Comparison of ENCODE assay signal across 22 cellular contexts in genomic region chr7:106966121-106966520, GRCh38.
"Had no signal": no experiment of that assay in that cellular context is flagged by ENCODE, and none has a peak within 500 bp of the region (broad histone marks: within the 10 kb centered on the region; RNA-seq: fewer than 3 reads in every experiment).

No MANE protein-coding gene starts in this region.

- DNase-seq: activated B cell treated with CpG ODN at 0.5 μM for 24 hours; activated CD4-positive, alpha-beta memory T cell treated with anti-CD3 and anti-CD28 coated beads, Interleukin-2, amount 10 ng/mL, durations not matched to agents 7 days and 5 days; activated CD4-positive, alpha-beta T cell treated with anti-CD3 and anti-CD28 coated beads, Interleukin-2, amount 50 U/mL, for 1 hour; activated gamma-delta T cell; activated naive CD4-positive, alpha-beta T cell treated with anti-CD3 and anti-CD28 coated beads for 36 hours; activated T-cell treated with anti-CD3 and anti-CD28 coated beads for 4 hours; activated T-cell treated with anti-CD3 and anti-CD28 coated beads, Interleukin-2, amount 50 U/mL, for 48 hours; amygdala; Kasumi-1; NCI-H1105 treated with DMSO at 0.1 percent for 48 hours; NCI-H187 treated with DMSO at 0.1 percent for 48 hours; NCI-H2081 treated with DMSO at 0.1 percent for 48 hours; NCI-H2171 treated with DMSO at 0.1 percent for 48 hours; NCI-H226; NCI-H526; NCI-H82; SIG-M5; T-helper 1 cell had no signal

- H3K36me3 Mint-ChIP-seq: brain had no signal

- H3K27me3 Mint-ChIP-seq: brain had no signal

- ATAC-seq: activated T-helper 17 cell treated with anti-CD3 and anti-CD28 coated beads, Interleukin-2, amount 50 U/mL, for 72 hours had no signal

- H3K4me1 Mint-ChIP-seq: activated CD4-positive, alpha-beta memory T cell treated with anti-CD3 and anti-CD28 coated beads, Interleukin-2, amount 10 ng/mL, durations not matched to agents 7 days and 5 days; activated T-helper 17 cell treated with anti-CD3 and anti-CD28 coated beads, Interleukin-2, amount 50 U/mL, for 72 hours; central memory CD8-positive, alpha-beta T cell had no signal

- H3K27ac Mint-ChIP-seq: activated B cell treated with CpG ODN at 0.5 μM for 24 hours; activated CD4-positive, alpha-beta memory T cell treated with anti-CD3 and anti-CD28 coated beads, Interleukin-2, amount 10 ng/mL, durations not matched to agents 7 days and 5 days; activated naive CD4-positive, alpha-beta T cell treated with anti-CD3 and anti-CD28 coated beads for 36 hours; activated naive CD8-positive, alpha-beta T cell; activated T-helper 17 cell treated with anti-CD3 and anti-CD28 coated beads, Interleukin-2, amount 50 U/mL, for 72 hours had no signal

- H3K9me3 Mint-ChIP-seq: activated B cell treated with CpG ODN at 0.5 μM for 24 hours; activated CD4-positive, alpha-beta memory T cell treated with anti-CD3 and anti-CD28 coated beads, Interleukin-2, amount 10 ng/mL, durations not matched to agents 7 days and 5 days; activated naive CD4-positive, alpha-beta T cell treated with anti-CD3 and anti-CD28 coated beads for 36 hours; activated T-helper 17 cell treated with anti-CD3 and anti-CD28 coated beads, Interleukin-2, amount 50 U/mL, for 72 hours; central memory CD8-positive, alpha-beta T cell had no signal

- H3K4me3 Mint-ChIP-seq: activated B cell treated with CpG ODN at 0.5 μM for 24 hours; activated CD4-positive, alpha-beta memory T cell treated with anti-CD3 and anti-CD28 coated beads, Interleukin-2, amount 10 ng/mL, durations not matched to agents 7 days and 5 days; activated naive CD4-positive, alpha-beta T cell treated with anti-CD3 and anti-CD28 coated beads for 36 hours; activated naive CD8-positive, alpha-beta T cell; activated T-helper 17 cell treated with anti-CD3 and anti-CD28 coated beads, Interleukin-2, amount 50 U/mL, for 72 hours; brain; central memory CD8-positive, alpha-beta T cell had no signal
